Comparison of ENCODE assay signal across 8 cellular contexts in genomic region chr10:119270893-119271361, GRCh38.
A peak's percentile ranks its signal among the peaks of the same experiment; 100 is the strongest.
DNase-seq lines count a peak whose midpoint lies in the region; ATAC-seq, FAIRE-seq and TF ChIP-seq lines count a peak whose summit lies in the region.

No MANE protein-coding gene starts in this region.

- no peak overlapping the region for H3K4me3 ChIP-seq in psoas muscle

- no peak for TF ChIP-seq CTCF in psoas muscle (IDR thresholded peaks at IDR 0.05)

- H3K27me3 Mint-ChIP-seq in activated CD4-positive, alpha-beta memory T cell treated with anti-CD3 and anti-CD28 coated beads for 36 hours = no peaks in the 10 kb centered on the region

- WGBS in psoas muscle, 3 donors = 66 to 69% (median 68%) methylated on average over 17 of the region's 17 CpGs

- H3K4me1 ChIP-seq in psoas muscle = peaks cover 9% of the 10 kb centered on the region

- H3K36me3 Mint-ChIP-seq in activated CD4-positive, alpha-beta memory T cell treated with anti-CD3 and anti-CD28 coated beads for 36 hours = no peaks in the 10 kb centered on the region

- H3K27ac ChIP-seq in epithelial cell of prostate = peak overlapping the region; percentile 5
- H3K27ac ChIP-seq in psoas muscle = peak overlapping the region; percentile 68

- intact Hi-C loops in activated CD4-positive, alpha-beta memory T cell treated with anti-CD3 and anti-CD28 coated beads for 36 hours (cut with micrococcal nuclease) = no loop called here
- intact Hi-C loops in psoas muscle (cut with DNase I) = no loop called here

- H3K9me3 ChIP-seq in psoas muscle = no peaks in the 10 kb centered on the region

- H3K27ac Mint-ChIP-seq in activated CD4-positive, alpha-beta memory T cell treated with anti-CD3 and anti-CD28 coated beads for 36 hours = peak overlapping the region; percentile 45

- no peaks in the 10 kb centered on the region for H3K36me3 ChIP-seq in psoas muscle (ENCODE audit: insufficient read depth in 1 of 2, low read depth in 1 of 2)

- CTCF ChIA-PET in activated CD4-positive, alpha-beta memory T cell treated with anti-CD3 and anti-CD28 coated beads for 36 hours (lab: Charles Lee) = interaction anchor here (1.1 to 1.4 kb wide), 4 partner anchors 36 to 64 kb away, joined by 3 to 6 read pairs (median 4); no protein-coding TSS in a partner anchor

- no peaks in the 10 kb centered on the region for H3K27me3 ChIP-seq in psoas muscle (ENCODE audit: insufficient read depth in 3 of 3, low read length in 2 of 3)

- peaks cover 49% of the 10 kb centered on the region for H3K4me1 Mint-ChIP-seq in activated CD4-positive, alpha-beta memory T cell treated with anti-CD3 and anti-CD28 coated beads for 36 hours (ENCODE audit: low read depth)

- H3K9me3 Mint-ChIP-seq in activated CD4-positive, alpha-beta memory T cell treated with anti-CD3 and anti-CD28 coated beads for 36 hours = no peaks in the 10 kb centered on the region

- ATAC-seq in HG03378 (IDR thresholded peaks at IDR 0.05; ENCODE audit: unreplicated experiment) (peak; percentile 59), psoas muscle (peak; percentile 45 to 67 (median 64))

- DNase-seq in GM19239 (ENCODE audit: insufficient read length, low spot score) (peak; percentile 59), epithelial cell of prostate (ENCODE audit: low read depth, low spot score) (no peak), psoas muscle (peak; percentile 73 to 75), kidney glomerular epithelial cell (lab: John Stamatoyannopoulos, UW) (no peak), inferior parietal cortex (ENCODE audit: extremely low spot score) (no peak), midbrain (lab: John Stamatoyannopoulos, UW) (no peak)
- peak; percentile 69 for DNase-seq in activated CD4-positive, alpha-beta memory T cell treated with anti-CD3 and anti-CD28 coated beads for 36 hours

- POLR2A ChIA-PET in activated CD4-positive, alpha-beta memory T cell treated with anti-CD3 and anti-CD28 coated beads for 36 hours (lab: Charles Lee) = interaction anchor here (0.7 to 1.4 kb wide), 5 partner anchors 14 to 59 kb away, joined by 3 to 5 read pairs (median 3); no protein-coding TSS in a partner anchor

- FAIRE-seq in GM19239 (lab: Jason Lieb, UNC) = peak; percentile 81

- no peak overlapping the region for H3K4me3 Mint-ChIP-seq in activated CD4-positive, alpha-beta memory T cell treated with anti-CD3 and anti-CD28 coated beads for 36 hours

Comparison
In these comparisons a context has a peak if more than half of its experiments do, and no peak if none do; other contexts are left out.
1. DNase-seq: peak in GM19239 (single experiment), activated CD4-positive, alpha-beta memory T cell treated with anti-CD3 and anti-CD28 coated beads for 36 hours (single experiment) and psoas muscle (2 of 2); none in epithelial cell of prostate (single experiment), kidney glomerular epithelial cell (single experiment), inferior parietal cortex (single experiment) and midbrain (single experiment).